8 cellular contexts compared by ENCODE assay signal in the genomic region with DNA sequence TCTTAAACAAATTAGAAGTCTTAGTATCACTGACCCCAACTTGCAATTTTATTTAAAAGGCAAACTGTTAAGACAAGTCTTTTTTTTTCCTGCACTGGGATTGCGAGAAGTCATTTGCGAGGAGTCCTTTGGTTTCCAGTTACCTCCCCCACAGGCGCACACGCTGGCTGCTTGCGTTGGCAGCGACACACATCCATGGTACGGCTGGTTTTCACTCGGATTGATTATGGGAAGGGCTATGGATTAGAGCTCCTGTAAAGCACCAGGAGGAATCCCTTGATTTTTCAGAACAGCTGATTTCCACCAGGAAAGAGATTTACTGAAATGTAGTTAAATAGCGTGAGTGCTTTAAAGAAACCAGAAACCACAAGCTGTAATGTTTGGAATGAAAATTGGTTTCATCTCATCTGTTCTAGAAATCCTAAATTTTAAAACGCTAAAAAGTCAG. TPM values are rescaled to one million over a fixed set of nuclear protein-coding genes. Genes with fewer than 3 reads are reported as not detected.
DNase-seq lines count a peak whose midpoint lies in the region; ATAC-seq and TF ChIP-seq lines count a peak whose summit lies in the region.

No MANE protein-coding gene starts in this region.

- H3K27me3 Mint-ChIP-seq in GM23338 (ENCODE audit: insufficient read depth, low read depth, poor library complexity) (peaks cover 4% of the 10 kb centered on the region), type B pancreatic cell (peaks cover 8% of the 10 kb centered on the region)

- DNase-seq in GM23338 (ENCODE audit: low spot score) (peak; percentile 66), NOMO-1 (lab: John Stamatoyannopoulos, UW; ENCODE audit: unreplicated experiment in 2 of 2) (peak; percentile 58 to 69), dorsolateral prefrontal cortex (peak in 1 of 10 donors; percentile 38), lung microvascular endothelial cell (ENCODE audit: low read depth in 2 of 2) (peak; percentile 16 to 23), type B pancreatic cell (ENCODE audit: extremely low spot score, unreplicated experiment) (no peak), germinal center (ENCODE audit: low spot score) (no peak), SIG-M5 treated with dmso at 0.1 percent for 504 hours (lab: John Stamatoyannopoulos, UW; ENCODE audit: unreplicated experiment) (no peak)

- H3K4me3 Mint-ChIP-seq in GM23338 (peak overlapping the region; percentile 85), type B pancreatic cell (peak overlapping the region; percentile 91)

- no peaks in the 10 kb centered on the region for H3F3A ChIP-seq in GM23338 (replicated peaks; ENCODE audit: low read depth)

- no peaks in the 10 kb centered on the region for H3K27me3 ChIP-seq in GM23338 (ENCODE audit: insufficient read depth)
- peaks cover 0 to 14% (median 0%) of the 10 kb centered on the region in 45 donors for H3K27me3 ChIP-seq in dorsolateral prefrontal cortex

- no peak for TF ChIP-seq CTCF in GM23338 (conservative IDR thresholded peaks at IDR 0.05; ENCODE audit: low read depth in 2 of 2)
- TF ChIP-seq CTCF in dorsolateral prefrontal cortex (IDR thresholded peaks at IDR 0.05 in 54 of 56, conservative IDR thresholded peaks at IDR 0.05 in 2 of 56; ENCODE audit: low read depth in 1 of 56, partially characterized antibody in 56 of 56), result peak in 2 of 56 donors; percentile 16 to 22
- no peak for TF ChIP-seq CTCF in type B pancreatic cell (conservative IDR thresholded peaks at IDR 0.05)

- H3K4me1 Mint-ChIP-seq in GM23338, result peaks cover 61% of the 10 kb centered on the region
- H3K4me1 Mint-ChIP-seq in type B pancreatic cell (ENCODE audit: unreplicated experiment), result peaks cover 36% of the 10 kb centered on the region

- H3K4me3 ChIP-seq in GM23338, result peak overlapping the region; percentile 86
- H3K4me3 ChIP-seq in dorsolateral prefrontal cortex, result peak overlapping the region; percentile 42 to 85 (median 71)

- no peaks in the 10 kb centered on the region for H3K9me3 Mint-ChIP-seq in GM23338
- H3K9me3 Mint-ChIP-seq in type B pancreatic cell, result peaks cover 4% of the 10 kb centered on the region

- H3K4me2 ChIP-seq in GM23338, result peak overlapping the region; percentile 91

- H3K36me3 Mint-ChIP-seq in GM23338 (ENCODE audit: low read depth), result peaks cover 24% of the 10 kb centered on the region
- H3K36me3 Mint-ChIP-seq in type B pancreatic cell, result peaks cover 20% of the 10 kb centered on the region

- peak overlapping the region; percentile 28; the same call in 1 of the 2 replicates for H2AFZ ChIP-seq in GM23338

- peaks cover 18% of the 10 kb centered on the region; the same call in 1 of the 2 replicates for H3K36me3 ChIP-seq in GM23338 (ENCODE audit: insufficient read depth)

- H3K4me1 ChIP-seq in GM23338 (ENCODE audit: insufficient read depth), result peaks cover 35% of the 10 kb centered on the region

- H3K79me2 ChIP-seq in GM23338 (replicated peaks; ENCODE audit: insufficient read depth), result peaks cover 43% of the 10 kb centered on the region

- H3K27ac ChIP-seq in GM23338 (ENCODE audit: low read depth), result 0 out of 2 replicates have a peak overlapping the region, but pooled peaks have one; percentile 6
- peak overlapping the region; percentile 83 to 99 (median 96) for H3K27ac ChIP-seq in dorsolateral prefrontal cortex

- no peaks in the 10 kb centered on the region; the same call in 1 of the 2 replicates for H4K20me1 ChIP-seq in GM23338 (replicated peaks; ENCODE audit: insufficient read depth)

- ATAC-seq in GM23338 (peak; percentile 73), GM19452 (IDR thresholded peaks at IDR 0.05; ENCODE audit: unreplicated experiment) (no peak)

- H3K9me2 ChIP-seq in GM23338 (ENCODE audit: insufficient read depth), result no peaks in the 10 kb centered on the region

- peak overlapping the region; percentile 10 for H3K27ac Mint-ChIP-seq in GM23338
- H3K27ac Mint-ChIP-seq in type B pancreatic cell, result peak overlapping the region; percentile 84

- intact Hi-C loops in dorsolateral prefrontal cortex (cut with DNase I), result loop anchor here (2.0 to 10.0 kb wide), 5 partner anchors 55 to 162 kb away; no protein-coding TSS in a partner anchor

TF ChIP-seq in GM23338, 12 proteins besides CTCF, POLR2A, EP300 and RAD21:
- TF ChIP-seq ZNF331 (CRISPR knock-in tag; IDR thresholded peaks at IDR 0.05; ENCODE audit: low read depth) (no peak), POLR2AphosphoS5 (IDR thresholded peaks at IDR 0.05; ENCODE audit: low read depth) (no peak), ZNF114 (CRISPR knock-in tag; IDR thresholded peaks at IDR 0.05) (no peak), JUNB (IDR thresholded peaks at IDR 0.05; ENCODE audit: unreplicated experiment) (no peak)
TF ChIP-seq in GM23338: peak in this region for 0.

RNA-seq across cellular contexts. Expression of gene SLC1A3, which starts 0.7 kb away (rescaled TPM):
- total RNA-seq in GM23338 (2014; rRNA removed; shearing (Covaris generic)), result 27.2 and 29.0 TPM in 2 replicates
- 30.4 and 40.7 TPM in 2 replicates for polyA plus RNA-seq in GM23338 (2016; fragmentation: Nextera tagmentation; extraction: Ambion mirVana)
- 1,000 to 10,000 TPM in 10 of 120 experiments, 100 to 1,000 TPM in 110; 324 to 1,867 (median 637) TPM for total RNA-seq in dorsolateral prefrontal cortex
- 0.22 TPM in 1 of 2 replicates, not detected in the other for total RNA-seq in lung microvascular endothelial cell
- 15.3 and 93.2 TPM in 2 replicates for total RNA-seq in type B pancreatic cell (ENCODE audit: low replicate concordance)

Comparison
In these comparisons a context has a peak if more than half of its experiments do, and no peak if none do; other contexts are left out.
1. DNase-seq: peak in GM23338 (single experiment), NOMO-1 (2 of 2) and lung microvascular endothelial cell (2 of 2); none in type B pancreatic cell (single experiment), germinal center (single experiment) and SIG-M5 treated with dmso at 0.1 percent for 504 hours (single experiment).
2. RNA of gene SLC1A3, which starts 0.7 kb away (total RNA-seq): 324 to 1,867 TPM in dorsolateral prefrontal cortex, 15.3 to 93.2 TPM in type B pancreatic cell and 27.2 to 29.0 TPM in GM23338; 0.22 TPM in lung microvascular endothelial cell; every median in the first group is over 10 times any median in the second.